24 cellular contexts compared by ENCODE assay signal in the genomic region with DNA sequence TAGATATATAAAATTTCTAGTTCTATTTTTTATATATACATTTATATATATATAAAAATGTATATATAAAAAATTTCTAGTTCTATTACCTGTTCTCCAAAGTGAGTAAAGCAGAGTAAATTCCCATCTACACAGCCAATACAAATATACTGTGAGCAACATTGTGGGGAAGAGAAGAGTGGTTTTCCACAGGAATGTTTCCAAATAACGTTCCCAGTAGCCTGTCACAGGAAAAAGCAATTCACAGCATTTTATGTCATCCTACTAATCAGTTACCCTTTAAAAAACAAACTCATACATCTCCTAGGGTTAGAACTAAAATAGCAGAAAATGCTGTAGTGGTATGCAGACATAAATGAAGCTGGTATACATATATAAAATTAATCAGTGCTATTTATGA.
"Had no signal": no experiment of that assay in that cellular context is flagged by ENCODE, and none has a peak within 500 bp of the region (broad histone marks: within the 10 kb centered on the region; RNA-seq: fewer than 3 reads in every experiment).

No MANE protein-coding gene starts in this region.

- H3K4me3 ChIP-seq: breast epithelium, MG63, Peyer's patch, SJSA1 had no signal

- H3K4me3 Mint-ChIP-seq: activated CD8-positive, alpha-beta T cell treated with anti-CD3 and anti-CD28 coated beads, Interleukin-2, amount 10 ng/mL, durations not matched to agents 7 days and 5 days; activated naive CD8-positive, alpha-beta T cell treated with anti-CD3 and anti-CD28 coated beads, Interleukin-2, amount 10 ng/mL, durations not matched to agents 7 days and 5 days; T-helper 2 cell treated with Interferon-gamma antibody and Interleukin-4, amounts not matched to agents 5 μg/mL and 100 μg/mL, for 36 hours had no signal

- H3K9me3 Mint-ChIP-seq: T-helper 2 cell treated with Interferon-gamma antibody and Interleukin-4, amounts not matched to agents 5 μg/mL and 100 μg/mL, for 36 hours had no signal

- H3K4me1 ChIP-seq: breast epithelium, Peyer's patch, SJSA1 had no signal

- H3K27ac Mint-ChIP-seq: activated CD8-positive, alpha-beta T cell treated with anti-CD3 and anti-CD28 coated beads, Interleukin-2, amount 10 ng/mL, durations not matched to agents 7 days and 5 days; activated naive CD8-positive, alpha-beta T cell treated with anti-CD3 and anti-CD28 coated beads, Interleukin-2, amount 10 ng/mL, durations not matched to agents 7 days and 5 days; T-helper 2 cell treated with Interferon-gamma antibody and Interleukin-4, amounts not matched to agents 5 μg/mL and 100 μg/mL, for 36 hours had no signal

- DNase-seq: activated CD4-positive, alpha-beta T cell treated with anti-CD3 and anti-CD28 coated beads for 48 hours; activated CD4-positive, alpha-beta T cell treated with anti-CD3 and anti-CD28 coated beads, Interleukin-2, amount 50 U/mL, for 4 hours; activated CD8-positive, alpha-beta memory T cell treated with anti-CD3 and anti-CD28 coated beads, Interleukin-2, amount 50 U/mL, for 48 hours; activated CD8-positive, alpha-beta T cell treated with anti-CD3 and anti-CD28 coated beads, Interleukin-2, amount 10 ng/mL, durations not matched to agents 7 days and 5 days; activated naive CD4-positive, alpha-beta T cell treated with anti-CD3 and anti-CD28 coated beads, Interleukin-2, amount 50 U/mL, for 16 hours; activated naive CD8-positive, alpha-beta T cell treated with anti-CD3 and anti-CD28 coated beads, Interleukin-2, amount 10 ng/mL, durations not matched to agents 7 days and 5 days; activated T-cell treated with anti-CD3 and anti-CD28 coated beads, Interleukin-2, amount 50 U/mL, for 1 hour; aorta; MG63; MV-4-11; NCI-H1092 treated with DMSO at 0.1 percent for 48 hours; NCI-H1436; NCI-H1694 treated with DMSO at 0.1 percent for 48 hours; NCI-H2029 treated with DMSO at 0.1 percent for 48 hours; NCI-H510A treated with DMSO at 0.1 percent for 48 hours; NCI-H69; Peyer's patch; SHP77; SW 1271 had no signal

- ATAC-seq: activated CD4-positive, CD25-positive, alpha-beta regulatory T cell treated with anti-CD3 and anti-CD28 coated beads, Interleukin-2, amount 50 U/mL, for 24 hours; activated CD8-positive, alpha-beta T cell treated with anti-CD3 and anti-CD28 coated beads, Interleukin-2, amount 10 ng/mL, durations not matched to agents 7 days and 5 days; SK-N-SH treated with all-trans-retinoic acid at 6 μM for 48 hours had no signal

- H3K27me3 ChIP-seq: breast epithelium, MG63, Peyer's patch, SJSA1 had no signal

- H3K9me3 ChIP-seq: breast epithelium, MG63, Peyer's patch, SJSA1 had no signal

- H3K4me1 Mint-ChIP-seq: activated naive CD8-positive, alpha-beta T cell treated with anti-CD3 and anti-CD28 coated beads, Interleukin-2, amount 10 ng/mL, durations not matched to agents 7 days and 5 days had no signal

- H3K36me3 ChIP-seq: breast epithelium, MG63, SJSA1 had no signal

- H3K27me3 Mint-ChIP-seq: activated naive CD8-positive, alpha-beta T cell treated with anti-CD3 and anti-CD28 coated beads, Interleukin-2, amount 10 ng/mL, durations not matched to agents 7 days and 5 days had no signal

- H3K27ac ChIP-seq: breast epithelium, Peyer's patch, SJSA1 had no signal
